ENCODE assay signal across 10 cellular contexts in the genomic region with DNA sequence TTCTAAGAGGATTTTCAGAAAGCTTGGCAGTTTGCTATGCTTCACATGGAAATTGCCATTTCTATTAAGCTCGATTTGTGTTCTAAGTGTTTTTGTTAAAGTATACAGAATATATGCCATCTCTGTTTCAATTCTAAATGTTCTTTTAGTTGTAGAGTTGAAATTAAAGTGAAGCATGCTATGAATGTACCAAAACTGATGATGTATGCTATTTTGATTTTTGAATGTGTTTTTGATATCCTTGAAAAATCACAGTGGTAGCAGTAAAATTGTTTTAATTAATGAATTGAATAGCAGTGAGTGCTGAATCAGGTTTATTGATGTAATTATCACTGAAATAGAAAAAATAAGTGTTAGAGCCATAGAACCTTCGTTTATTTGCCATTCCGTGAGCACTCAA.
"Had no signal": no experiment of that assay in that cellular context is flagged by ENCODE, and none has a peak within 500 bp of the region (broad histone marks: within the 10 kb centered on the region; RNA-seq: fewer than 3 reads in every experiment).

No MANE protein-coding gene starts in this region.

- H2AFZ ChIP-seq: GM23248 had no signal

- H3K9ac ChIP-seq: GM23248, KMS-11 had no signal

- ATAC-seq: HCT116 had no signal

- H3K4me3 ChIP-seq: GM23248, HAP-1 had no signal

- DNase-seq: GM23248, GOT3, H7, HFFc6, Karpas-422, KBM-7 had no signal

- H3K27ac ChIP-seq: GM23248, KMS-11 had no signal

- H3K36me3 ChIP-seq: HAP-1 had no signal

- FAIRE-seq: HTR-8/SVneo had no signal

- H3K4me1 ChIP-seq: HAP-1 had no signal

- H3K9me3 ChIP-seq: HAP-1 had no signal

- H3K4me2 ChIP-seq: KMS-11 had no signal
